ENCODE assay signal across 29 cellular contexts in the genomic region with DNA sequence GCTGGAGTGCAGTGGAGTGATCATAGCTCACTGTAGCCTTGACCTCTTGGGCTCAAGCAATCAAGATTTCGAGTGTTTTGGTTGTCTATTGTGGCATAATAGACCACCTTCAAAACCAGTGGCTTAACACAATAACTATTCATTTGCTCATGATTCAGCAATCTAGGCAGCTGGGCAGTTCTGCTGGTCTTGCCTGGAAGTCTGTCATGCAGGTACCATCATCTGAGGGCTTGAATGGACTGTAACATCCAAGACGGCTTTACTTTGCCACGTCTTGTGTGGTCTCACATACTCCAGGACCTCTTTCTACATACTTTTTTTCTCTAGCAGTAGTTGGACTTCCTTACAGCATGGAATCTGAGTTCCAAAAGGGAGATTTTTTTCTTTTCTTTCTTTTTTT. TPM values are rescaled to one million over a fixed set of nuclear protein-coding genes. Genes with fewer than 3 reads are reported as not detected.
"Had no signal": no experiment of that assay in that cellular context is flagged by ENCODE, and none has a peak within 500 bp of the region (broad histone marks: within the 10 kb centered on the region; RNA-seq: fewer than 3 reads in every experiment).

No MANE protein-coding gene starts in this region.

- H3K4me3 ChIP-seq: pancreas, prostate gland, right lobe of liver, skin epidermis, smooth muscle cell, spleen, thoracic aorta, thyroid gland, tibial nerve, upper lobe of right lung, uterus had no signal

- H3K36me3 ChIP-seq: neutrophil, pancreas, prostate gland, right lobe of liver, spleen, thoracic aorta, thyroid gland, tibial nerve, upper lobe of right lung, uterus had no signal

- H3K4me1 ChIP-seq: pancreas, prostate gland, right lobe of liver, spleen, thyroid gland, tibial nerve, upper lobe of right lung, uterus had no signal

- H3K4me2 ChIP-seq: smooth muscle cell had no signal

- H3K9me3 ChIP-seq: neutrophil, pancreas, prostate gland, right lobe of liver, spleen, thoracic aorta, thyroid gland, tibial nerve, upper lobe of right lung, uterus had no signal

- H3K27me3 ChIP-seq: pancreas, right lobe of liver, thyroid gland, tibial nerve, upper lobe of right lung, uterus had no signal

- DNase-seq: naive B cell; naive thymus-derived CD8-positive, alpha-beta T cell; nephron progenitor cell; nucleus accumbens; pancreas; posterior cingulate gyrus; right cardiac atrium; right lobe of liver; spleen; stimulated activated CD4-positive, alpha-beta T cell treated with anti-CD3 and anti-CD28 coated beads, Interleukin-12 subunit alpha, Interleukin-12 subunit beta, amount 100 ng/mL, for 4 hours; stimulated activated CD4-positive, alpha-beta T cell treated with anti-CD3 and anti-CD28 coated beads, Interleukin-1b, Interleukin-23, amount 100 ng/mL, for 48 hours; stimulated activated CD4-positive, alpha-beta T cell treated with anti-CD3 and anti-CD28 coated beads, Interleukin-4, amount 100 ng/mL, for 1 hour; stimulated activated CD4-positive, alpha-beta T cell treated with anti-CD3 and anti-CD28 coated beads, Interleukin-4, amount 100 ng/mL, for 4 hours; stimulated activated CD8-positive, alpha-beta memory T cell treated with anti-CD3 and anti-CD28 coated beads, Interleukin-4, amount 100 ng/mL, for 48 hours; stimulated activated naive CD4-positive, alpha-beta T cell; stimulated activated naive CD8-positive, alpha-beta T cell treated with anti-CD3 and anti-CD28 coated beads, Interleukin-15, amount 100 ng/mL, for 72 hours; stimulated activated naive CD8-positive, alpha-beta T cell treated with anti-CD3 and anti-CD28 coated beads, Interleukin-15, Interleukin-2, amounts not matched to agents 100 U/mL and 50 U/mL, for 24 hours; substantia nigra; thyroid gland; upper lobe of right lung; uterus had no signal

- H3K27ac ChIP-seq: neutrophil, pancreas, prostate gland, right lobe of liver, spleen, thoracic aorta, thyroid gland, upper lobe of right lung had no signal

- FAIRE-seq: pancreas had no signal

RNA-seq across cellular contexts. Expression of gene ANKRD29, which starts 13.2 kb away (rescaled TPM):
- total RNA-seq: naive thymus-derived CD8-positive, alpha-beta T cell; natural killer cell treated with Interleukin-12 subunit alpha and Interleukin-12 subunit beta and Interleukin-15 and Interleukin-18, amount 100 ng/mL, for 72 hours; osteocyte had no signal
- polyA plus RNA-seq: naive thymus-derived CD8-positive, alpha-beta T cell; smooth muscle cell had no signal

RNA-seq across cellular contexts. Expression of gene LAMA3, which starts 13.4 kb away (rescaled TPM):
- total RNA-seq: naive thymus-derived CD8-positive, alpha-beta T cell; osteocyte had no signal
- polyA plus RNA-seq: naive thymus-derived CD8-positive, alpha-beta T cell had no signal
